In the genomic region with DNA sequence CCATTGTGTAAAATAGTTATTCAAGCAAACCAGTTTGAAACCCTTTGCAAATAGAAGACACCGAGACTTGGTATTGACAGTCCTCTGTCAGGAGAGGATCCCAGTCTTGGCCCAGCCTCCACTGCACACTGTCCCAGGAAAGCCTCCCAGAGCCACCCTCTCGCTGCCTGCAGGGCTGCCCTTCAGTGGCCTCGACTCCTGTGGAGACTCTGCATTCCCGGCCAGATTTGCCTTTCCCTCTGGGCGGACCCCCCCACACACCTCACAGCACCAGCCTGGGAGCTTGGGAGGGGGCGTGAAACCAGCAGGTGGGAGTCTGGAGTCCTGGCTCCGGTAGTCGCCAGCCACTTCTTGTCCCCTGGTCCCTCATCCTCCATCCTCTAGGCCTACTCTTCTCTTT, we compare ENCODE assay signal across 16 cellular contexts. TPM values are rescaled to one million over a fixed set of nuclear protein-coding genes. Genes with fewer than 3 reads are reported as not detected.
DNase-seq lines count a peak whose midpoint lies in the region; ATAC-seq and TF ChIP-seq lines count a peak whose summit lies in the region.
"Had no signal": no experiment of that assay in that cellular context is flagged by ENCODE, and none has a peak within 500 bp of the region (broad histone marks: within the 10 kb centered on the region; RNA-seq: fewer than 3 reads in every experiment).

No MANE protein-coding gene starts in this region.

- H3K4me1 Mint-ChIP-seq in Caco-2 (ENCODE audit: low read depth, unreplicated experiment), result peaks cover 35% of the 10 kb centered on the region
- H3K4me1 Mint-ChIP-seq in mesothelial cell of epicardium, result peaks cover 60% of the 10 kb centered on the region

- 89 to 97% (median 94%) methylated on average over 5 to 8 of the region's 8 CpGs for WGBS in spleen, 5 donors

- intact Hi-C loops in Caco-2 (cut with micrococcal nuclease; ENCODE audit: unreplicated experiment) (no loop called here), ascending aorta (cut with DNase I) (no loop called here), spleen (cut with DNase I; ENCODE audit: low total_unique reads) (no loop called here)

- no TSS peak for BruUV-seq in Caco-2 (replicated peaks; lab: Mats Ljungman, UMichigan)

- H3K9me3 Mint-ChIP-seq in Caco-2 (ENCODE audit: unreplicated experiment), result no peaks in the 10 kb centered on the region
- H3K9me3 Mint-ChIP-seq in mesothelial cell of epicardium, result no peaks in the 10 kb centered on the region

- CTCF ChIA-PET in Caco-2 (lab: Charles Lee), result no interaction called here

- H3K36me3 ChIP-seq in Caco-2 (ENCODE audit: control insufficient read depth, insufficient read depth, low read length) (no peaks in the 10 kb centered on the region), ascending aorta (no peaks in the 10 kb centered on the region), spleen (peaks cover 0 to 10% (median 0%) of the 10 kb centered on the region in 6 donors)
- H3K36me3 ChIP-seq: HAP-1 had no signal

- H3K4me3 Mint-ChIP-seq in Caco-2 (ENCODE audit: unreplicated experiment) (no peak overlapping the region), mesothelial cell of epicardium (no peak overlapping the region)
- H3K4me3 Mint-ChIP-seq: CD14-positive monocyte had no signal

- DNase-seq in Caco-2, result no peak
- DNase-seq in ascending aorta (ENCODE audit: low spot score in 2 of 2), result no peak
- DNase-seq in mesothelial cell of epicardium (ENCODE audit: low spot score in 2 of 2, unreplicated experiment in 2 of 2), result no peak
- DNase-seq in spleen, result peak; percentile 29
- DNase-seq in iPS-NIHi11 (ENCODE audit: low spot score), result no peak
- no peak for DNase-seq in NCI-H2227 (lab: John Stamatoyannopoulos, UW; ENCODE audit: unreplicated experiment)
- DNase-seq in hypothalamus (lab: John Stamatoyannopoulos, UW), result no peak
- DNase-seq: DMS53, NCI-H146, NCI-H345, NCI-H69 had no signal

- peak overlapping the region; percentile 95 to 97 for H3K27ac ChIP-seq in ascending aorta
- H3K27ac ChIP-seq in spleen, result no peak overlapping the region

- H3K27me3 Mint-ChIP-seq in Caco-2 (ENCODE audit: insufficient read depth, unreplicated experiment) (no peaks in the 10 kb centered on the region), mesothelial cell of epicardium (ENCODE audit: low read depth) (no peaks in the 10 kb centered on the region)

- H3K9me3 ChIP-seq in Caco-2, result no peaks in the 10 kb centered on the region
- H3K9me3 ChIP-seq in ascending aorta, result no peaks in the 10 kb centered on the region
- no peaks in the 10 kb centered on the region for H3K9me3 ChIP-seq in spleen
- H3K9me3 ChIP-seq: HAP-1 had no signal

- peak overlapping the region; percentile 94 for H3K27ac Mint-ChIP-seq in Caco-2 (ENCODE audit: unreplicated experiment)
- peak overlapping the region; percentile 25 for H3K27ac Mint-ChIP-seq in mesothelial cell of epicardium
- H3K27ac Mint-ChIP-seq: CD14-positive monocyte had no signal

- ATAC-seq in HG03378 (IDR thresholded peaks at IDR 0.05; ENCODE audit: unreplicated experiment), result no peak
- ATAC-seq: A549, K562 had no signal

- POLR2A ChIA-PET in Caco-2 (lab: Charles Lee), result no interaction called here

- H3K4me1 ChIP-seq in Caco-2, result peaks cover 46% of the 10 kb centered on the region
- H3K4me1 ChIP-seq in ascending aorta, result peaks cover 23 to 49% of the 10 kb centered on the region in 2 donors
- peaks cover 0 to 75% (median 47%) of the 10 kb centered on the region in 6 donors for H3K4me1 ChIP-seq in spleen

- H3K4me3 ChIP-seq in Caco-2 (ENCODE audit: low read depth, low read length), result no peak overlapping the region
- no peak overlapping the region for H3K4me3 ChIP-seq in ascending aorta
- no peak overlapping the region for H3K4me3 ChIP-seq in spleen
- H3K4me3 ChIP-seq: A549, HAP-1, K562 had no signal

- H3K27me3 ChIP-seq in Caco-2 (replicated peaks; ENCODE audit: control insufficient read depth, insufficient read depth, low read length), result no peaks in the 10 kb centered on the region
- no peaks in the 10 kb centered on the region for H3K27me3 ChIP-seq in ascending aorta
- H3K27me3 ChIP-seq in spleen (replicated peaks in 1 of 7), result no peaks in the 10 kb centered on the region

- no peak for TF ChIP-seq POLR2A in spleen (IDR thresholded peaks at IDR 0.05)

- TF ChIP-seq CTCF in Caco-2 (IDR thresholded peaks at IDR 0.05; ENCODE audit: insufficient read depth in 1 of 2, low read depth in 1 of 2, low read length in 1 of 2, severe bottlenecking in 1 of 2, unreplicated experiment in 1 of 2) (no peak), ascending aorta (IDR thresholded peaks at IDR 0.05) (no peak), mesothelial cell of epicardium (IDR thresholded peaks at IDR 0.05; ENCODE audit: unreplicated experiment) (no peak), spleen (IDR thresholded peaks at IDR 0.05 in 8 of 11, conservative IDR thresholded peaks at IDR 0.05 in 3 of 11) (no peak)

- H3K36me3 Mint-ChIP-seq in Caco-2 (ENCODE audit: insufficient read depth, unreplicated experiment), result peaks cover 5% of the 10 kb centered on the region
- no peaks in the 10 kb centered on the region for H3K36me3 Mint-ChIP-seq in mesothelial cell of epicardium

RNA-seq across cellular contexts. Expression of gene GRK5, which starts 48.7 kb away (rescaled TPM):
- total RNA-seq in Caco-2 (2022), result 7.7 and 8.9 TPM in 2 replicates
- total RNA-seq in ascending aorta, result 75.5 TPM
- total RNA-seq in mesothelial cell of epicardium, result 13.6 to 14.5 TPM (median 14.0 TPM) in 3 replicates
- 10 to 100 TPM; 47.2 to 85.2 (median 59.7) TPM for total RNA-seq in spleen
- 10 to 100 TPM; 15.5 to 25.0 (median 18.4) TPM for polyA plus RNA-seq in spleen

Comparison
In these comparisons a context has a peak if more than half of its experiments do, and no peak if none do; other contexts are left out.
1. H3K27ac ChIP-seq: peak in ascending aorta (2 of 2); none in spleen (0 of 8).